Comparison of ENCODE assay signal across 1 cellular context in the genomic region with DNA sequence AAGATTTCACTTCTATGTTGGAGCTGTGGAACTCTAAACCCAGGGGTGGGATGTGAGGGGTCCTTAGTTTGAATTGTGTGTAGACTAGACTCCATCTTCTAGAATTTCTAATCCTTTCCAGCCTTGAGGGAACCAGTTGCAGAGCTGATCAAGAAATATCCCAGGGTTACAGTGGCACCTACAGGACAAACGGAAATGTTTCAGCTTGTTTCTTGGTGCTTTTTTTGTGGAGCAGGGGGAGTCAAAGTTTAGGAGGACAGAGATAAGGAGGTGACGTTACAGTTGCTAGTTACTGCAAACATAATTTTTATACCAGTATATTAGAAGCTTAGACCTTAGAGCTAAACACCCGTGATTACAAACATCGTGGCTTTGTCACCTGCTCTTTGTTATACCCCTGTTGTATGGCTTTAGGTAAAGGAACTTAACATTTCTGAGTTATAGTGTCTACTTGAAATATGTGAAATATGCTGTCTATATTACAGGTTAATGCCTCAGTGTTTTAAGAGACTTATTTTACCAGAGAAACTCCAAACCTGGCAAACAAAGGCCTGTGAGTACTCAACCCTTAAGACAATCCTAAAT.
TF ChIP-seq lines count a peak whose summit lies in the region.

No MANE protein-coding gene starts in this region.

TF ChIP-seq in GM23338, 12 proteins besides CTCF, POLR2A, EP300 and RAD21 (continued from another document):
- TF ChIP-seq, protein P1, sequence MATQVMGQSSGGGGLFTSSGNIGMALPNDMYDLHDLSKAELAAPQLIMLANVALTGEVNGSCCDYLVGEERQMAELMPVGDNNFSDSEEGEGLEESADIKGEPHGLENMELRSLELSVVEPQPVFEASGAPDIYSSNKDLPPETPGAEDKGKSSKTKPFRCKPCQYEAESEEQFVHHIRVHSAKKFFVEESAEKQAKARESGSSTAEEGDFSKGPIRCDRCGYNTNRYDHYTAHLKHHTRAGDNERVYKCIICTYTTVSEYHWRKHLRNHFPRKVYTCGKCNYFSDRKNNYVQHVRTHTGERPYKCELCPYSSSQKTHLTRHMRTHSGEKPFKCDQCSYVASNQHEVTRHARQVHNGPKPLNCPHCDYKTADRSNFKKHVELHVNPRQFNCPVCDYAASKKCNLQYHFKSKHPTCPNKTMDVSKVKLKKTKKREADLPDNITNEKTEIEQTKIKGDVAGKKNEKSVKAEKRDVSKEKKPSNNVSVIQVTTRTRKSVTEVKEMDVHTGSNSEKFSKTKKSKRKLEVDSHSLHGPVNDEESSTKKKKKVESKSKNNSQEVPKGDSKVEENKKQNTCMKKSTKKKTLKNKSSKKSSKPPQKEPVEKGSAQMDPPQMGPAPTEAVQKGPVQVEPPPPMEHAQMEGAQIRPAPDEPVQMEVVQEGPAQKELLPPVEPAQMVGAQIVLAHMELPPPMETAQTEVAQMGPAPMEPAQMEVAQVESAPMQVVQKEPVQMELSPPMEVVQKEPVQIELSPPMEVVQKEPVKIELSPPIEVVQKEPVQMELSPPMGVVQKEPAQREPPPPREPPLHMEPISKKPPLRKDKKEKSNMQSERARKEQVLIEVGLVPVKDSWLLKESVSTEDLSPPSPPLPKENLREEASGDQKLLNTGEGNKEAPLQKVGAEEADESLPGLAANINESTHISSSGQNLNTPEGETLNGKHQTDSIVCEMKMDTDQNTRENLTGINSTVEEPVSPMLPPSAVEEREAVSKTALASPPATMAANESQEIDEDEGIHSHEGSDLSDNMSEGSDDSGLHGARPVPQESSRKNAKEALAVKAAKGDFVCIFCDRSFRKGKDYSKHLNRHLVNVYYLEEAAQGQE (IDR thresholded peaks at IDR 0.05; ENCODE audit: unreplicated experiment) = no peak
